ENCODE assay signal across 6 cellular contexts in the genomic region with DNA sequence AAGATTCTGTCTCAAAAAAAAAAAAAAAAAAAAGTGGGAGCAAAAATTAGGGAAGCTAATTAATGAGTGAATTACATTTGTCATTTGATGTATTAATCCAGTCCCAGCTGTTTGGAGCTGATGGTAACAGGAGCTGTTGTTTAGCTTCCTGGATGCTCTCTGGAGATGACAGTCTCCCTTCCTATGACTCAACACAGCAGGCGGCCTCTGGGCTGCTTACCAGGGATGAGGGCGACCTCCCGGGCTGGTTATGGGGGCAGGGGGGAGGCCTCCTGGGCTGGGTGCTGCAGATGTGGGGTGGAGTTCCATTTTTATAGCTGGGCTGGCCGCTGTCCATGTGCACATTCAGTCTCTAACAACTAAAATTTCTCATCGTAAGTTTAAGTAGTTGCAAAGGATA. TPM values are rescaled to one million over a fixed set of nuclear protein-coding genes. Genes with fewer than 3 reads are reported as not detected.
DNase-seq lines count a peak whose midpoint lies in the region; ATAC-seq and TF ChIP-seq lines count a peak whose summit lies in the region.
"Not testable (repeated sequence)": the region's sequence is repeated elsewhere in the genome, so short reads cannot be mapped to it uniquely, and the experiment has no call there.

No MANE protein-coding gene starts in this region.

- H3K27me3 Mint-ChIP-seq in activated CD4-positive, alpha-beta T cell treated with anti-CD3 and anti-CD28 coated beads for 36 hours = not testable (repeated sequence)

- not testable (repeated sequence) for TF ChIP-seq CTCF in PC-3 (conservative IDR thresholded peaks at IDR 0.05; ENCODE audit: low read depth, low read length); left lung (IDR thresholded peaks at IDR 0.05)

- H4K20me1 ChIP-seq in PC-3 (ENCODE audit: low read length) = not testable (repeated sequence)

- not testable (repeated sequence) for H3K9me3 ChIP-seq in PC-3 (ENCODE audit: low read length); left lung

- H3K79me2 ChIP-seq in PC-3 (ENCODE audit: low read length) = not testable (repeated sequence)

- not testable (repeated sequence) for H3K27ac Mint-ChIP-seq in activated CD4-positive, alpha-beta T cell treated with anti-CD3 and anti-CD28 coated beads for 36 hours

- not testable (repeated sequence) for H3K4me3 Mint-ChIP-seq in activated CD4-positive, alpha-beta T cell treated with anti-CD3 and anti-CD28 coated beads for 36 hours

- H3K9ac ChIP-seq in PC-3 (ENCODE audit: low read length) = not testable (repeated sequence)

- H3K4me3 ChIP-seq in PC-3 (ENCODE audit: low read length); left lung: not testable (repeated sequence)

- H3K4me1 Mint-ChIP-seq in activated CD4-positive, alpha-beta T cell treated with anti-CD3 and anti-CD28 coated beads for 36 hours = not testable (repeated sequence)

- H3K4me2 ChIP-seq in PC-3 (ENCODE audit: low read length) = not testable (repeated sequence)

- DNase-seq in PC-3; activated CD4-positive, alpha-beta T cell treated with anti-CD3 and anti-CD28 coated beads for 36 hours; Right ventricle myocardium inferior (ENCODE audit: missing footprints); left cardiac atrium; left lung; sciatic nerve (ENCODE audit: low spot score): not testable (repeated sequence)

- not testable (repeated sequence) for H3K36me3 Mint-ChIP-seq in activated CD4-positive, alpha-beta T cell treated with anti-CD3 and anti-CD28 coated beads for 36 hours (ENCODE audit: low read depth)

- H3K9me2 ChIP-seq in PC-3 (replicated peaks; ENCODE audit: low read length) = not testable (repeated sequence)

- not testable (repeated sequence) for H2AFZ ChIP-seq in PC-3 (ENCODE audit: low read length)

- not testable (repeated sequence) for H3K36me3 ChIP-seq in PC-3 (ENCODE audit: low read depth, low read length); left lung

- intact Hi-C loops in PC-3 (cut with micrococcal nuclease); activated CD4-positive, alpha-beta T cell treated with anti-CD3 and anti-CD28 coated beads for 36 hours (cut with DNase I, micrococcal nuclease); Right ventricle myocardium inferior (cut with DNase I); left cardiac atrium (cut with DNase I); left lung (cut with DNase I); sciatic nerve (cut with DNase I): not testable (repeated sequence)

- peak; percentile 98 for ATAC-seq in PC-3
- peak; percentile 49 for ATAC-seq in activated CD4-positive, alpha-beta T cell treated with anti-CD3 and anti-CD28 coated beads for 36 hours
- ATAC-seq in Right ventricle myocardium inferior = peak; percentile 76
- peak; percentile 62 to 64 for ATAC-seq in left cardiac atrium
- peak; percentile 23 for ATAC-seq in left lung
- ATAC-seq in sciatic nerve = peak; percentile 54

- H3K27me3 ChIP-seq in PC-3 (ENCODE audit: low read length); left lung: not testable (repeated sequence)

- POLR2A ChIA-PET in PC-3 (lab: Charles Lee; ENCODE audit: unreplicated experiment); activated CD4-positive, alpha-beta T cell treated with anti-CD3 and anti-CD28 coated beads for 36 hours (lab: Charles Lee): not testable (repeated sequence)

- CTCF ChIA-PET in PC-3 (lab: Charles Lee); activated CD4-positive, alpha-beta T cell treated with anti-CD3 and anti-CD28 coated beads for 36 hours (lab: Charles Lee): not testable (repeated sequence)

- H3K9me3 Mint-ChIP-seq in activated CD4-positive, alpha-beta T cell treated with anti-CD3 and anti-CD28 coated beads for 36 hours (ENCODE audit: low read depth) = not testable (repeated sequence)

- not testable (repeated sequence) for BruUV-seq in PC-3 (replicated peaks; lab: Mats Ljungman, UMichigan)

- H3K4me1 ChIP-seq in PC-3 (ENCODE audit: insufficient read depth, low read length); left lung: not testable (repeated sequence)

- H3K27ac ChIP-seq in PC-3 (ENCODE audit: low read length); left lung: not testable (repeated sequence)

- not testable (repeated sequence) for H3F3A ChIP-seq in PC-3 (ENCODE audit: low read length, unreplicated experiment)

RNA-seq across cellular contexts. Expression of gene ICOSLG, which starts 47.6 kb away (rescaled TPM):
- total RNA-seq in PC-3 (2014; rRNA removed) (11.6 and 14.8 TPM in 2 replicates), Right ventricle myocardium inferior (4.9 TPM), left cardiac atrium (1 to 10 TPM; 6.1 to 6.4 TPM), left lung (1 to 10 TPM; 3.9 to 4.6 TPM), sciatic nerve (5.3 TPM)
- 1 to 10 TPM; 2.4 to 2.8 TPM for total RNA-seq in activated CD4-positive, alpha-beta T cell treated with anti-CD3 and anti-CD28 coated beads for 36 hours

RNA-seq across cellular contexts. Expression of gene GATD3, which starts 59.6 kb away (rescaled TPM):
- 14.4 and 33.9 TPM in 2 replicates for total RNA-seq in PC-3 (2014; rRNA removed)
- 10 to 100 TPM; 30.3 to 43.2 TPM for total RNA-seq in activated CD4-positive, alpha-beta T cell treated with anti-CD3 and anti-CD28 coated beads for 36 hours
- 143 TPM for total RNA-seq in Right ventricle myocardium inferior
- total RNA-seq in left cardiac atrium = 10 to 100 TPM in 1 of 2 donors, 1 to 10 TPM in 1; 8.9 to 75.9 TPM
- 10 to 100 TPM in 1 of 2 donors, 1 to 10 TPM in 1; 8.8 to 10.8 TPM for total RNA-seq in left lung
- 14.5 TPM for total RNA-seq in sciatic nerve

Comparison
In these comparisons a context has a peak if more than half of its experiments do, and no peak if none do; other contexts are left out.
1. ATAC-seq: peak in every context shown above with its lines; median percentile 98 in PC-3; 76 in Right ventricle myocardium inferior; 63 in left cardiac atrium; 54 in sciatic nerve; 49 in activated CD4-positive, alpha-beta T cell treated with anti-CD3 and anti-CD28 coated beads for 36 hours; 23 in left lung.